In the genomic region with DNA sequence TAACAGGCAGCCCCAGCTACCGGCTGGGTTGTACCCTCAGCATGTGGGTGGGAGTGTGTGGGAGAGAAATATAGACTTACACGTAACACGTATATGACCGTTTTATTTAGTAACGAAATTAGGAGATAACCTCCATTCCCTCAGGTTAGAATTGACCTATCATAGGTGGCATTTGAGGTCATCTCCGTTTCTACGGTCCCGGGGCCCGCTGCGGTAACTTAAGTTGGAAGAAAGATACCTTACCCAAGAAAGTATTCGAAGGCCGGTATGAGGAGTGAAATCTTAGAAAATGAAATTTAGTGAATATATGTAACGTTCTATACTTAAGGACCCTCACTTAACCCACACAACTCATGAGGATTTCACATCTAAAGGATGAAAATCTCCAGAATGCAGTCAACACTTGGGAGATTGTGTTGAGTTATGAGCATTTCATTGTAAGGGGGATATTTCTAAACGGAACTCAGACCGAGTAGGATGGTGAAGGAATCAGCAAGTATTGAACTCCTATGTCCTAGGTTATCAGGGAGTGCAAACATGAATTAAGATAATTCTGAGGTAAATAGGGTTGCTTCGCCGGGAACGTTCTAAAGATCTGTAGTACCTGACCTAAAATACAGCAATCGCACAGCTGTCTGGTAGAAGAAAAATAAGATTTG, we compare ENCODE assay signal across 8 cellular contexts. TPM values are rescaled to one million over a fixed set of nuclear protein-coding genes. Genes with fewer than 3 reads are reported as not detected.
DNase-seq lines count a peak whose midpoint lies in the region; ATAC-seq and TF ChIP-seq lines count a peak whose summit lies in the region.

No MANE protein-coding gene starts in this region.

- H3K4me3 ChIP-seq in AG04449 (ENCODE audit: low read depth, low read length) (peak overlapping the region; percentile 81), WI38 (ENCODE audit: low read depth, low read length) (peak overlapping the region; percentile 73), fibroblast of pulmonary artery (replicated peaks; ENCODE audit: low read depth, low read length) (peak overlapping the region; percentile 77)

- DNase-seq in AG04449 (ENCODE audit: low read depth, low spot score) (no peak), fibroblast of pulmonary artery (ENCODE audit: low read depth) (no peak), renal cortical epithelial cell (ENCODE audit: low read depth) (peak; percentile 7), NCI-H345 treated with DMSO at 0.1 percent for 48 hours (lab: John Stamatoyannopoulos, UW; ENCODE audit: unreplicated experiment) (no peak), iPS-NIHi7 (ENCODE audit: extremely low spot score) (no peak)

- CTCF ChIA-PET in AG04449 (lab: Yijun Ruan, JAX) = interaction anchor here (1.4 kb wide), 1 partner anchor 42 kb away, joined by 3 read pairs; a partner anchor contains a TSS

- peak; percentile 34 for ATAC-seq in GM18517 (IDR thresholded peaks at IDR 0.05; ENCODE audit: unreplicated experiment)
- peak; percentile 21 for ATAC-seq in HG03097 (IDR thresholded peaks at IDR 0.05; ENCODE audit: low FRiP score, unreplicated experiment)

- no peak for TF ChIP-seq CTCF in AG04449 (IDR thresholded peaks at IDR 0.05; ENCODE audit: insufficient read depth, low read length, missing control alignments)
- TF ChIP-seq CTCF in WI38 (IDR thresholded peaks at IDR 0.05; ENCODE audit: low read depth, low read length) = no peak
- TF ChIP-seq CTCF in fibroblast of pulmonary artery (IDR thresholded peaks at IDR 0.05; ENCODE audit: low read length, missing control alignments) = no peak

- POLR2A ChIA-PET in AG04449 (lab: Yijun Ruan, JAX) = interaction anchor here (0.9 to 2.2 kb wide), 8 partner anchors 16 to 258 kb away, joined by 3 to 41 read pairs (median 4); a partner anchor contains a TSS

RNA-seq across cellular contexts. Expression of a gene that starts 0.9 kb away (rescaled TPM):
- 32.8 and 38.6 TPM in 2 replicates for total RNA-seq in renal cortical epithelial cell

RNA-seq across cellular contexts. Expression of a gene that starts 42.3 kb away (rescaled TPM):
- total RNA-seq in renal cortical epithelial cell = 231 and 257 TPM in 2 replicates
